29 cellular contexts compared by ENCODE assay signal in the genomic region with DNA sequence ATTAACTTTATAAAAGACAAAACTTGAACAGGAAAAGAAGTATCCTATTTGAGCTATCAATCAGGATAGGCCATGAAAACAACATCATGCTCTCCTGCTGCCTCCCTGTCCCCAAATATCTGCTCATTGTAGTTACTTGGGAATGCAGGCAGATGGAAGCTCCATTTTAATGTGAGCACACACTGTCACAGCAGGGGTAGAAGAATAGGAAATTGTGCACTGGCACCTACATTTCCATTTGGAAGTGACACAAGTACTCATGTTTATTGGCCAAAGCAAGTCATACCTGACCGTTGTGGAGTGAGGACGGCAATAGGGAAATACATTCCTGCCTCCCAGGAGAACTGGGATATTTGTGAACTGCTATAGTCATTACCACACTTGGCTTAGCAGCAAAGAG.
"Had no signal": no experiment of that assay in that cellular context is flagged by ENCODE, and none has a peak within 500 bp of the region (broad histone marks: within the 10 kb centered on the region; RNA-seq: fewer than 3 reads in every experiment).

No MANE protein-coding gene starts in this region.

- H3K27ac Mint-ChIP-seq: activated CD8-positive, alpha-beta memory T cell treated with anti-CD3 and anti-CD28 coated beads, Interleukin-2, amount 10 ng/mL, durations not matched to agents 7 days and 5 days; activated naive CD4-positive, alpha-beta T cell treated with anti-CD3 and anti-CD28 coated beads, Interleukin-2, amount 10 ng/mL, durations not matched to agents 7 days and 5 days; activated naive CD8-positive, alpha-beta T cell treated with anti-CD3 and anti-CD28 coated beads for 36 hours; activated T-cell treated with anti-CD3 and anti-CD28 coated beads, Interleukin-2, amount 50 U/mL, for 24 hours; T-helper 1 cell treated with Interleukin-12 subunit alpha and Interleukin-12 subunit beta and Interleukin-4 antibody, amounts not matched to agents 30 μg/mL and 1 μg/mL, for 36 hours; WTC11 had no signal

- H3K9me3 Mint-ChIP-seq: activated naive CD4-positive, alpha-beta T cell treated with anti-CD3 and anti-CD28 coated beads, Interleukin-2, amount 10 ng/mL, durations not matched to agents 7 days and 5 days; activated naive CD8-positive, alpha-beta T cell treated with anti-CD3 and anti-CD28 coated beads for 36 hours; activated T-cell treated with anti-CD3 and anti-CD28 coated beads, Interleukin-2, amount 50 U/mL, for 24 hours; T-helper 1 cell treated with Interleukin-12 subunit alpha and Interleukin-12 subunit beta and Interleukin-4 antibody, amounts not matched to agents 30 μg/mL and 1 μg/mL, for 36 hours; WTC11 had no signal

- ATAC-seq: activated CD8-positive, alpha-beta memory T cell treated with anti-CD3 and anti-CD28 coated beads, Interleukin-2, amount 10 ng/mL, durations not matched to agents 7 days and 5 days; SK-N-SH treated with all-trans-retinoic acid at 6 μM for 48 hours; WTC11 had no signal

- H3K27me3 ChIP-seq: adrenal gland, MG63, SJSA1 had no signal

- H3K27me3 Mint-ChIP-seq: activated CD8-positive, alpha-beta memory T cell treated with anti-CD3 and anti-CD28 coated beads, Interleukin-2, amount 10 ng/mL, durations not matched to agents 7 days and 5 days; activated naive CD4-positive, alpha-beta T cell treated with anti-CD3 and anti-CD28 coated beads, Interleukin-2, amount 10 ng/mL, durations not matched to agents 7 days and 5 days; activated naive CD8-positive, alpha-beta T cell treated with anti-CD3 and anti-CD28 coated beads for 36 hours; activated T-cell treated with anti-CD3 and anti-CD28 coated beads, Interleukin-2, amount 50 U/mL, for 24 hours had no signal

- H3K4me3 Mint-ChIP-seq: activated CD8-positive, alpha-beta memory T cell treated with anti-CD3 and anti-CD28 coated beads, Interleukin-2, amount 10 ng/mL, durations not matched to agents 7 days and 5 days; activated naive CD4-positive, alpha-beta T cell treated with anti-CD3 and anti-CD28 coated beads, Interleukin-2, amount 10 ng/mL, durations not matched to agents 7 days and 5 days; activated naive CD8-positive, alpha-beta T cell treated with anti-CD3 and anti-CD28 coated beads for 36 hours; activated T-cell treated with anti-CD3 and anti-CD28 coated beads, Interleukin-2, amount 50 U/mL, for 24 hours; T-helper 1 cell treated with Interleukin-12 subunit alpha and Interleukin-12 subunit beta and Interleukin-4 antibody, amounts not matched to agents 30 μg/mL and 1 μg/mL, for 36 hours; WTC11 had no signal

- H3K4me3 ChIP-seq: adrenal gland, MG63, SJSA1 had no signal

- H3K27ac ChIP-seq: adrenal gland, SJSA1 had no signal

- DNase-seq: activated CD4-positive, alpha-beta T cell treated with anti-CD3 and anti-CD28 coated beads for 48 hours; activated CD4-positive, alpha-beta T cell treated with anti-CD3 and anti-CD28 coated beads, Interleukin-2, amount 50 U/mL, for 4 hours; activated CD4-positive, CD25-positive, alpha-beta regulatory T cell treated with anti-CD3 and anti-CD28 coated beads, Interleukin-2, amount 50 U/mL, for 72 hours; activated CD8-positive, alpha-beta memory T cell treated with anti-CD3 and anti-CD28 coated beads, Interleukin-2, amount 10 ng/mL, durations not matched to agents 7 days and 5 days; activated gamma-delta T cell treated with Interleukin-2 at 50 U/mL for 16 hours; activated naive CD4-positive, alpha-beta T cell treated with anti-CD3 and anti-CD28 coated beads, Interleukin-2, amount 10 ng/mL, durations not matched to agents 7 days and 5 days; activated naive CD8-positive, alpha-beta T cell treated with anti-CD3 and anti-CD28 coated beads for 36 hours; activated T-cell treated with anti-CD3 and anti-CD28 coated beads, Interleukin-2, amount 50 U/mL, for 24 hours; adrenal gland; anterior cingulate cortex; MG63; MV-4-11; NCI-H1092 treated with DMSO at 0.1 percent for 48 hours; NCI-H1417 treated with DMSO at 0.1 percent for 48 hours; NCI-H1694; NCI-H2029; NCI-H2107; NCI-H2171 treated with DMSO at 0.1 percent for 48 hours; NCI-H226; NCI-H510A; NCI-H526 treated with DMSO at 0.1 percent for 48 hours; NCI-H82; Right ventricle myocardium superior; RPMI8226; SW 1271 had no signal

- H3K9me3 ChIP-seq: adrenal gland, MG63, SJSA1 had no signal

- H3K4me1 Mint-ChIP-seq: activated naive CD4-positive, alpha-beta T cell treated with anti-CD3 and anti-CD28 coated beads, Interleukin-2, amount 10 ng/mL, durations not matched to agents 7 days and 5 days; activated naive CD8-positive, alpha-beta T cell treated with anti-CD3 and anti-CD28 coated beads for 36 hours had no signal

- H3K36me3 ChIP-seq: adrenal gland had no signal
